1 cellular context compared by ENCODE assay signal in genomic region chr7:22667187-22667561, GRCh38.
TF ChIP-seq lines count a peak whose summit lies in the region.

No MANE protein-coding gene starts in this region.

TF ChIP-seq in K562, 482 proteins besides CTCF, POLR2A, EP300 and RAD21 (continues in another document):
- TF ChIP-seq ZKSCAN1 (IDR thresholded peaks at IDR 0.05; ENCODE audit: low read depth, low read length) (no peak), ATF4 (CRISPR knock-in tag; IDR thresholded peaks at IDR 0.05) (peak; percentile 42; the same call in 1 of the 2 replicates), NR2C1 (IDR thresholded peaks at IDR 0.05) (no peak), NR2C1 (tag; IDR thresholded peaks at IDR 0.05) (no peak; the same call in 1 of the 2 replicates), ZNF408 (CRISPR knock-in tag; IDR thresholded peaks at IDR 0.05; ENCODE audit: low read depth) (no peak), PATZ1 (CRISPR knock-in tag; IDR thresholded peaks at IDR 0.05; ENCODE audit: borderline replicate concordance) (no peak), BHLHE40 (IDR thresholded peaks at IDR 0.05; ENCODE audit: low read length) (no peak), ZNF583 (CRISPR knock-in tag; IDR thresholded peaks at IDR 0.05) (peak; percentile 86), ZNF41 (CRISPR knock-in tag; conservative IDR thresholded peaks at IDR 0.05) (peak; percentile 24; the same call in 1 of the 2 replicates), THRA (IDR thresholded peaks at IDR 0.05) (no peak), ZNF407 (IDR thresholded peaks at IDR 0.05; ENCODE audit: low read depth) (no peak), CXXC5 (CRISPR knock-in tag; IDR thresholded peaks at IDR 0.05) (peak; percentile 58), IFI16 (CRISPR knock-in tag; IDR thresholded peaks at IDR 0.05) (0 out of 2 replicates have a peak, but pooled peaks have one; percentile 42), ZNF586 (CRISPR knock-in tag; conservative IDR thresholded peaks at IDR 0.05) (no peak), REST (CRISPR knock-in tag; IDR thresholded peaks at IDR 0.05; ENCODE audit: low read depth) (no peak), ZNF311 (CRISPR knock-in tag; IDR thresholded peaks at IDR 0.05) (peak; percentile 86; the same call in 1 of the 2 replicates), ZNF79 (CRISPR knock-in tag; IDR thresholded peaks at IDR 0.05; ENCODE audit: low read depth) (no peak), RAD51 (IDR thresholded peaks at IDR 0.05; ENCODE audit: borderline replicate concordance, low read depth) (no peak), PPARD (CRISPR knock-in tag; IDR thresholded peaks at IDR 0.05) (no peak), ARID1B (IDR thresholded peaks at IDR 0.05) (no peak), ZNF589 (CRISPR knock-in tag; IDR thresholded peaks at IDR 0.05; ENCODE audit: low read depth) (peak; percentile 89; the same call in 1 of the 2 replicates), HCFC1 (IDR thresholded peaks at IDR 0.05; ENCODE audit: low read depth, low read length) (no peak), CREB3 (tag; conservative IDR thresholded peaks at IDR 0.05; ENCODE audit: low read depth) (0 out of 2 replicates have a peak, but pooled peaks have one; percentile 7), SLC30A9 (CRISPR knock-in tag; IDR thresholded peaks at IDR 0.05) (no peak), ZBTB9 (CRISPR knock-in tag; IDR thresholded peaks at IDR 0.05) (0 out of 2 replicates have a peak, but pooled peaks have one; percentile 54), CLOCK (CRISPR knock-in tag; IDR thresholded peaks at IDR 0.05; ENCODE audit: borderline replicate concordance) (0 out of 2 replicates have a peak, but pooled peaks have one; percentile 35), ZNF507 (tag; conservative IDR thresholded peaks at IDR 0.05) (no peak), MAZ (CRISPR knock-in tag; conservative IDR thresholded peaks at IDR 0.05 in 1 of 2, IDR thresholded peaks at IDR 0.05 in 1 of 2) (peak; percentile 3 to 33; a peak in 1 of 4 replicates), TCF7 (IDR thresholded peaks at IDR 0.05; ENCODE audit: borderline replicate concordance) (no peak), MYC (IDR thresholded peaks at IDR 0.05; ENCODE audit: low read depth, low read length) (no peak), MYC (CRISPR knock-in tag; IDR thresholded peaks at IDR 0.05; ENCODE audit: borderline replicate concordance, low read depth) (peak; percentile 76), KAT2B (IDR thresholded peaks at IDR 0.05; ENCODE audit: low read depth, low read length) (no peak), PHTF2 (CRISPR knock-in tag; IDR thresholded peaks at IDR 0.05) (no peak), TAF7 (tag; IDR thresholded peaks at IDR 0.05) (no peak), STAT5A (IDR thresholded peaks at IDR 0.05; ENCODE audit: borderline replicate concordance, low read length) (no peak), TEAD1 (CRISPR knock-in tag; IDR thresholded peaks at IDR 0.05) (no peak), SIN3A (IDR thresholded peaks at IDR 0.05; ENCODE audit: borderline replicate concordance in 2 of 2, control insufficient read depth in 1 of 2, low read depth in 2 of 2, low read length in 2 of 2) (no peak), THAP7 (CRISPR knock-in tag; IDR thresholded peaks at IDR 0.05) (peak; percentile 57; the same call in 1 of the 2 replicates)
